ENCODE assay signal across 20 cellular contexts in genomic region chr1:158943059-158943458, GRCh38. TPM values are rescaled to one million over a fixed set of nuclear protein-coding genes. Genes with fewer than 3 reads are reported as not detected.
DNase-seq lines count a peak whose midpoint lies in the region; ATAC-seq, FAIRE-seq and TF ChIP-seq lines count a peak whose summit lies in the region.
"Had no signal": no experiment of that assay in that cellular context is flagged by ENCODE, and none has a peak within 500 bp of the region (broad histone marks: within the 10 kb centered on the region; RNA-seq: fewer than 3 reads in every experiment).

No MANE protein-coding gene starts in this region.

- H3K4ac ChIP-seq in IMR-90 (ENCODE audit: low read depth, low read length) = no peak overlapping the region

- no peak overlapping the region for H3K23ac ChIP-seq in IMR-90 (ENCODE audit: low read depth, low read length)

- no peak overlapping the region for H2AK5ac ChIP-seq in IMR-90 (ENCODE audit: low read depth, low read length)

- H2BK15ac ChIP-seq in IMR-90 (ENCODE audit: low read depth, low read length) = no peak overlapping the region

- H3K4me3 ChIP-seq in IMR-90 (ENCODE audit: insufficient read depth, low read depth, low read length) (no peak overlapping the region), adipocyte (ENCODE audit: low read length) (no peak overlapping the region), suprapubic skin (no peak overlapping the region)
- H3K4me3 ChIP-seq: K562, SK-N-MC had no signal

- intact Hi-C loops in IMR-90 (cut with micrococcal nuclease) = no loop called here

- no peaks in the 10 kb centered on the region for H3K79me1 ChIP-seq in IMR-90 (ENCODE audit: low read depth in 1 of 2, low read length in 2 of 2)

- H3K36me3 ChIP-seq in IMR-90 (ENCODE audit: control insufficient read depth, insufficient read depth, low read length) (no peaks in the 10 kb centered on the region), adipocyte (ENCODE audit: control insufficient read depth, insufficient read depth, low read length, severe bottlenecking) (no peaks in the 10 kb centered on the region), suprapubic skin (no peaks in the 10 kb centered on the region)

- no peak overlapping the region for H2BK20ac ChIP-seq in IMR-90 (ENCODE audit: low read depth, low read length)

- no peak overlapping the region for H3K56ac ChIP-seq in IMR-90 (ENCODE audit: extremely low read depth, insufficient read depth, low read length)

- no peaks in the 10 kb centered on the region for H3K9me1 ChIP-seq in IMR-90 (ENCODE audit: insufficient read depth, low read length)

- H2BK120ac ChIP-seq in IMR-90 (ENCODE audit: low read depth, low read length) = no peak overlapping the region

- POLR2A ChIA-PET in IMR-90 (lab: Charles Lee; ENCODE audit: unreplicated experiment) = no interaction called here

- in situ Hi-C loops in IMR-90 (cut with MboI; ENCODE audit: low sequenced_read_pairs) = no loop called here

- no peak for FAIRE-seq in HTR-8/SVneo (lab: Jason Lieb, UNC)
- FAIRE-seq: GM12891, K562 had no signal

- H3K4me1 ChIP-seq in IMR-90 (ENCODE audit: control insufficient read depth, insufficient read depth, low read length) (no peaks in the 10 kb centered on the region), adipocyte (ENCODE audit: control insufficient read depth, insufficient read depth, low read length) (no peaks in the 10 kb centered on the region), foreskin keratinocyte (peaks cover 14% of the 10 kb centered on the region), suprapubic skin (no peaks in the 10 kb centered on the region)

- dilution Hi-C loops in IMR-90 (cut with HindIII; ENCODE audit: low sequenced_read_pairs, unreplicated experiment) = no loop called here

- no peak overlapping the region for H3K9ac ChIP-seq in IMR-90 (ENCODE audit: low read depth, low read length)
- no peak overlapping the region for H3K9ac ChIP-seq in adipocyte (ENCODE audit: low read length)

- no peak overlapping the region for H3K27ac ChIP-seq in IMR-90 (ENCODE audit: insufficient read depth, low read length)
- H3K27ac ChIP-seq in foreskin keratinocyte = no peak overlapping the region
- no peak overlapping the region for H3K27ac ChIP-seq in suprapubic skin
- H3K27ac ChIP-seq: SK-N-MC had no signal

- no peak overlapping the region for H3K4me2 ChIP-seq in IMR-90 (ENCODE audit: low read depth, low read length)

- no peak for TF ChIP-seq RAD21 in IMR-90 (IDR thresholded peaks at IDR 0.05; ENCODE audit: low read length)

- H4K20me1 ChIP-seq in IMR-90 (ENCODE audit: insufficient read depth, low read length) = no peaks in the 10 kb centered on the region

- TF ChIP-seq POLR2A in IMR-90 (IDR thresholded peaks at IDR 0.05; ENCODE audit: low read depth, low read length) = no peak
- no peak for TF ChIP-seq POLR2A in suprapubic skin (IDR thresholded peaks at IDR 0.05)

- no peak overlapping the region for H4K5ac ChIP-seq in IMR-90 (ENCODE audit: low read depth, low read length)

- H4K91ac ChIP-seq in IMR-90 (ENCODE audit: insufficient read depth, low read depth, low read length) = no peak overlapping the region

- H3K14ac ChIP-seq in IMR-90 (replicated peaks; ENCODE audit: low read depth, low read length) = no peak overlapping the region

- WGBS in IMR-90 (ENCODE audit: extremely low coverage in 2 of 2, insufficient read length in 1 of 2), 2 experiments = no CpG with 5 or more reads among the region's 1 CpG
- WGBS in suprapubic skin = 60% methylated on average over 1 of the region's 1 CpG

- no peak for TF ChIP-seq EP300 in suprapubic skin (IDR thresholded peaks at IDR 0.05)

- no TSS peak for BruUV-seq in IMR-90 (replicated peaks; lab: Mats Ljungman, UMichigan)

- DNase-seq in EL = peak; percentile 7
- peak; percentile 5 for DNase-seq in IMR-90
- peak; percentile 3 for DNase-seq in adipocyte (ENCODE audit: low read depth)
- DNase-seq in foreskin keratinocyte = peak in 1 of 2 donors; percentile 64
- no peak for DNase-seq in suprapubic skin (ENCODE audit: low spot score in 2 of 2)
- DNase-seq in HTR-8/SVneo (ENCODE audit: insufficient read length, low spot score) = no peak
- DNase-seq: C1 segment of cervical spinal cord, DMS79 treated with DMSO at 0.1 percent for 48 hours, GF-D8, H7, NCI-H1092, NCI-H2081 treated with DMSO at 0.1 percent for 48 hours, NCI-H510A treated with DMSO at 0.1 percent for 48 hours, Right ventricle myocardium superior had no signal

- H4K8ac ChIP-seq in IMR-90 (ENCODE audit: low read depth in 2 of 2, low read length in 2 of 2) = no peak overlapping the region

- CTCF ChIA-PET in IMR-90 (lab: Yijun Ruan, JAX) = no interaction called here

- H3K9me3 ChIP-seq in IMR-90 (ENCODE audit: control insufficient read depth, insufficient read depth, low read length) (no peaks in the 10 kb centered on the region), adipocyte (ENCODE audit: control insufficient read depth, low read length) (no peaks in the 10 kb centered on the region), suprapubic skin (no peaks in the 10 kb centered on the region)

- no peak overlapping the region for H2BK5ac ChIP-seq in IMR-90 (ENCODE audit: low read depth, low read length, poor library complexity, severe bottlenecking)

- no peak overlapping the region for H3K18ac ChIP-seq in IMR-90 (ENCODE audit: low read depth, low read length)

- H2AFZ ChIP-seq in IMR-90 (replicated peaks; ENCODE audit: low read length, poor library complexity) = no peak overlapping the region

- H3K27me3 ChIP-seq in IMR-90 (ENCODE audit: control insufficient read depth, insufficient read depth, low read length) (no peaks in the 10 kb centered on the region), adipocyte (replicated peaks; ENCODE audit: control insufficient read depth, insufficient read depth, low read length) (no peaks in the 10 kb centered on the region), foreskin keratinocyte (peaks cover 11% of the 10 kb centered on the region), suprapubic skin (no peaks in the 10 kb centered on the region)

- TF ChIP-seq CTCF in IMR-90 (conservative IDR thresholded peaks at IDR 0.05; ENCODE audit: low read depth, low read length) = no peak
- no peak for TF ChIP-seq CTCF in foreskin keratinocyte (conservative IDR thresholded peaks at IDR 0.05)
- no peak for TF ChIP-seq CTCF in suprapubic skin (IDR thresholded peaks at IDR 0.05)

- ATAC-seq in IMR-90 (ENCODE audit: low read depth) = no peak
- ATAC-seq in foreskin keratinocyte = peak; percentile 91
- no peak for ATAC-seq in GM19351 (IDR thresholded peaks at IDR 0.05; ENCODE audit: unreplicated experiment)
- ATAC-seq in GM18870 (IDR thresholded peaks at IDR 0.05; ENCODE audit: unreplicated experiment) = no peak
- ATAC-seq: K562 had no signal

- H2AK9ac ChIP-seq in IMR-90 (replicated peaks; ENCODE audit: low read depth, low read length, poor library complexity) = no peak overlapping the region

TF ChIP-seq in IMR-90, 13 proteins besides CTCF, POLR2A, EP300 and RAD21:
- TF ChIP-seq BHLHE40 (IDR thresholded peaks at IDR 0.05; ENCODE audit: low read depth, low read length) (no peak), MXI1 (IDR thresholded peaks at IDR 0.05; ENCODE audit: borderline replicate concordance, low read depth, low read length) (no peak), USF2 (IDR thresholded peaks at IDR 0.05; ENCODE audit: low read depth, low read length) (no peak), RCOR1 (IDR thresholded peaks at IDR 0.05; ENCODE audit: insufficient replicate concordance, low read length) (no peak), MAZ (IDR thresholded peaks at IDR 0.05; ENCODE audit: borderline replicate concordance, low read depth, low read length) (no peak)
TF ChIP-seq in IMR-90: peak in this region for 0.

RNA-seq across cellular contexts. Expression of gene PYHIN1, which starts 11.7 kb away (rescaled TPM):
- not detected in 2 replicates for total RNA-seq in IMR-90 (2012; rRNA removed)
- not detected in 2 replicates for polyA plus RNA-seq in IMR-90 (2012; rRNA removed)
- polyA plus RNA-seq in IMR-90 (2012; cell fraction: cytosol; rRNA removed) = not detected in 2 replicates
- not detected in 2 replicates for polyA plus RNA-seq in IMR-90 (2012; cell fraction: nucleus; rRNA removed; ENCODE audit: low replicate concordance)
- total RNA-seq in foreskin keratinocyte = 0.10 and 0.11 TPM in 2 replicates
- 0.03 TPM in 1 of 2 replicates, not detected in the other for polyA plus RNA-seq in foreskin keratinocyte
- total RNA-seq in suprapubic skin = under 1 TPM in 1 of 4 donors, not detected in 3; 0.48 TPM
- total RNA-seq: A673, H7, K562 had no signal
- polyA plus RNA-seq: K562 had no signal

Comparison
In these comparisons a context has a peak if more than half of its experiments do, and no peak if none do; other contexts are left out.
1. DNase-seq: peak in EL (single experiment), IMR-90 (single experiment) and adipocyte (single experiment); none in suprapubic skin (0 of 2) and HTR-8/SVneo (single experiment).